ENCODE assay signal across 8 cellular contexts in the genomic region with DNA sequence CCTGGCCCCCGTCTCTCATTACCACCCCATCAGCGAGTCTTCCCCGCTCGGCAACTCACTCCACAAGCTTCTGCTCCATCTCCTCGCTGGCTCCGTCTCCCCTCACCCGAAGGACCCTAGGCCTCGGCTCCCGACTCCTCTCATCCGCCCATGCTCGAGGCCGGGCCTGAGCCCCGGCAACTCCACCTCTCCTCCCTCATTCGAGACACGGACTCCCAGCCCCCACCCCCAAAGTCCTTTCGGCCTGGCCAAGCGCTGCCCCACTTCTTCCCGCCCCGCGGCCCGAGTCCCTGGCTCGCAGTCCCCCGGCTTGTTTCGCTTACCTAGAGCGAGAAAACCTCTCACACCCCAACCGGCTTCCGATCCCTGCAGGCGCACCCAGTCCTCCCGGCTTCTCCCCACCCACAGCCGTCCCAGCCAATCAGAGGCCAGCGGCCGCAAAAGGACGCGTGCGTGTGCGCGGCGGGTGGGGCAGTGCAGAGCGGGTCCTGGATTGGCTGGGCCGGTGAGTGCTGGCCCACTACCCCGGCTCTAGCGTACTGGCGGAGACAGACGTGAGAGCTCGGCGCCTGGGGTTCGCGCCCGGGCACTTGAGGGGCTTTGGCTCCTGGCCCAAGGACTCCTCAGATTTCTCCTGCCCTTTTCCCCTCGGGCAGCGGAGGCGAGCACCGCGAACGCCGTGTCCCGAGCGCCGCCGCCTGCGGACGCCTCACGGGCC. TPM values are rescaled to one million over a fixed set of nuclear protein-coding genes. Genes with fewer than 3 reads are reported as not detected.
A peak's percentile ranks its signal among the peaks of the same experiment; 100 is the strongest.
DNase-seq lines count a peak whose midpoint lies in the region; ATAC-seq and TF ChIP-seq lines count a peak whose summit lies in the region.

HIGD1A (minus strand) TSS at position 378 of the 718 bp plus-strand sequence. CDS start 10,237 bp downstream, outside the sequence.

- TF ChIP-seq CTCF in BE2C (IDR thresholded peaks at IDR 0.05; ENCODE audit: low read depth, low read length) (no peak), colonic mucosa (IDR thresholded peaks at IDR 0.05) (no peak)

- intact Hi-C loops in colonic mucosa (cut with DNase I), result no loop called here

- H3K36me3 ChIP-seq in BE2C, result no peaks in the 10 kb centered on the region
- H3K36me3 ChIP-seq in colonic mucosa, result no peaks in the 10 kb centered on the region

- peak within 1 kb of the TSS; percentile 98 for H3K27ac ChIP-seq in colonic mucosa
- H3K27ac ChIP-seq in layer of hippocampus (ENCODE audit: low read depth, low read length), result peak within 1 kb of the TSS; percentile 93

- no peaks in the 10 kb centered on the region for H3K9me3 ChIP-seq in BE2C
- no peaks in the 10 kb centered on the region for H3K9me3 ChIP-seq in colonic mucosa

- ATAC-seq in HG03460 (IDR thresholded peaks at IDR 0.05; ENCODE audit: unreplicated experiment), result peak; percentile 97

- DNase-seq in BE2C (peak; percentile 91), GM19240 (ENCODE audit: insufficient read length, low spot score) (peak; percentile 88), NCI-H526 (lab: John Stamatoyannopoulos, UW) (peak; percentile 84 to 98), colonic mucosa (peak; percentile 98)
- DNase-seq in activated CD4-positive, alpha-beta T cell treated with anti-CD3 and anti-CD28 coated beads for 48 hours, result peak; percentile 96
- peak; percentile 89 to 90 for DNase-seq in stimulated activated CD4-positive, alpha-beta T cell treated with anti-CD3 and anti-CD28 coated beads, Interleukin-1b, Interleukin-23, amount 100 ng/mL, for 4 hours (ENCODE audit: low read depth in 2 of 2)

- H3K4me3 ChIP-seq in BE2C (ENCODE audit: low read depth, low read length) (peak within 1 kb of the TSS; percentile 82), colonic mucosa (peak within 1 kb of the TSS; percentile 74)

- H3K4me1 ChIP-seq in BE2C (no peaks in the 10 kb centered on the region; the same call in 1 of the 2 replicates), colonic mucosa (peaks cover 11% of the 10 kb centered on the region)

- H3K9ac ChIP-seq in colonic mucosa (ENCODE audit: low read depth in 2 of 2, low read length in 2 of 2), result peak within 1 kb of the TSS; percentile 96 to 99

- no peaks in the 10 kb centered on the region for H3K27me3 ChIP-seq in BE2C
- H3K27me3 ChIP-seq in colonic mucosa, result no peaks in the 10 kb centered on the region
- no peaks in the 10 kb centered on the region for H3K27me3 ChIP-seq in layer of hippocampus (ENCODE audit: control insufficient read depth, insufficient read depth, low read length)

RNA-seq across cellular contexts. Expression of gene HIGD1A, which starts in this region (rescaled TPM):
- polyA plus RNA-seq in BE2C (2012; ENCODE audit: insufficient read depth, insufficient read length, low read depth), result 47.3 TPM
- total RNA-seq in colonic mucosa, result 100 to 1,000 TPM; 224 to 360 TPM

Comparison
In these comparisons a context has a peak if more than half of its experiments do, and no peak if none do; other contexts are left out.
1. Peak in every context shown above with its lines: DNase-seq, ATAC-seq, H3K4me3 ChIP-seq and H3K27ac ChIP-seq.